Comparison of ENCODE assay signal across 14 cellular contexts in the genomic region with DNA sequence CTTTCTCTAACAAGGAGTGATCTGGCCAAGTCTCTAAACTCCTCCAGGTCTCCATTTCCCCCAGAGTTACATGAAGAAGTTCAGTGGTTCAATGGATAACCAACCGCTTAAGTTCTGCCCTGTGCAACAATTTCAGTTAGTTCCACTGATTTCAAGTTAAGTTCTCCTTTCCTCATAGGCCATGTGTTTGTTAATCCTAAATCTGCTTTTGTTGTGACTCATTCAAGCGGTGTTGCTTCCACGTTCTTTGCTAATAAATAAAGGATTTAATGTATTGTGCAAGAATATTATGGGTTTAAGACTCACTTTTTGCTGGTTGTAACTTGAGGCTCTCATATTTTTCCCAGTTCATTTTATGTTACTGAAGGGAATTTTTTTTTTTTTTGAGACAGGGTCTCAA. TPM values are rescaled to one million over a fixed set of nuclear protein-coding genes. Genes with fewer than 3 reads are reported as not detected.
DNase-seq lines count a peak whose midpoint lies in the region; ATAC-seq, FAIRE-seq and TF ChIP-seq lines count a peak whose summit lies in the region.
"Had no signal": no experiment of that assay in that cellular context is flagged by ENCODE, and none has a peak within 500 bp of the region (broad histone marks: within the 10 kb centered on the region; RNA-seq: fewer than 3 reads in every experiment).

No MANE protein-coding gene starts in this region.

- H3F3A ChIP-seq in SU-DHL-6 (ENCODE audit: insufficient read depth), result peaks cover 94% of the 10 kb centered on the region

- H4K20me1 ChIP-seq in SU-DHL-6 (ENCODE audit: low read depth, low read length), result no peaks in the 10 kb centered on the region; the same call in 1 of the 2 replicates

- H3K27me3 Mint-ChIP-seq in activated CD4-positive, alpha-beta T cell treated with anti-CD3 and anti-CD28 coated beads, Interleukin-2, amount 10 ng/mL, durations not matched to agents 24 days and 14 days, result no peaks in the 10 kb centered on the region

- no TSS peak for BruUV-seq in A673 (replicated peaks; lab: Mats Ljungman, UMichigan)

- CTCF ChIA-PET in A673 (lab: Charles Lee), result no interaction called here

- H3K79me2 ChIP-seq in SU-DHL-6 (ENCODE audit: insufficient read depth, low read length), result peaks cover 100% of the 10 kb centered on the region

- H3K4me1 ChIP-seq in A673 (ENCODE audit: insufficient read depth, low read length, poor library complexity, severe bottlenecking) (peaks cover 71% of the 10 kb centered on the region), gastroesophageal sphincter (peaks cover 34 to 100% (median 57%) of the 10 kb centered on the region in 3 donors)

- no peak for TF ChIP-seq CTCF in A673 (conservative IDR thresholded peaks at IDR 0.05; ENCODE audit: low read depth, low read length)
- TF ChIP-seq CTCF in SU-DHL-6 (IDR thresholded peaks at IDR 0.05; ENCODE audit: insufficient read depth, low read length, poor library complexity, severe bottlenecking), result no peak
- no peak for TF ChIP-seq CTCF in gastroesophageal sphincter (IDR thresholded peaks at IDR 0.05)

- H3K4me1 Mint-ChIP-seq in activated CD4-positive, alpha-beta T cell treated with anti-CD3 and anti-CD28 coated beads, Interleukin-2, amount 10 ng/mL, durations not matched to agents 24 days and 14 days, result peaks cover 48% of the 10 kb centered on the region

- no peaks in the 10 kb centered on the region for H3K9me2 ChIP-seq in SU-DHL-6 (replicated peaks; ENCODE audit: insufficient read depth, low read length)

- ATAC-seq in gastroesophageal sphincter (peak; percentile 17), GM19467 (IDR thresholded peaks at IDR 0.05; ENCODE audit: unreplicated experiment) (no peak)
- ATAC-seq: activated T-cell treated with anti-CD3 and anti-CD28 coated beads, Interleukin-2, amount 50 U/mL, for 72 hours; CD8-positive, alpha-beta T cell; stimulated activated naive CD8-positive, alpha-beta T cell treated with anti-CD3 and anti-CD28 coated beads, Interleukin-15, Interleukin-2, amounts not matched to agents 100 U/mL and 50 U/mL, for 24 hours had no signal

- H3K36me3 ChIP-seq in A673 (ENCODE audit: insufficient read depth, low read length, poor library complexity, severe bottlenecking), result no peaks in the 10 kb centered on the region
- peaks cover 33% of the 10 kb centered on the region for H3K36me3 ChIP-seq in SU-DHL-6 (ENCODE audit: low read length)
- H3K36me3 ChIP-seq in gastroesophageal sphincter, result no peaks in the 10 kb centered on the region

- TF ChIP-seq EP300 in gastroesophageal sphincter (IDR thresholded peaks at IDR 0.05), result no peak

- no peak overlapping the region for H3K27ac Mint-ChIP-seq in activated CD4-positive, alpha-beta T cell treated with anti-CD3 and anti-CD28 coated beads, Interleukin-2, amount 10 ng/mL, durations not matched to agents 24 days and 14 days
- H3K27ac Mint-ChIP-seq: activated T-cell treated with anti-CD3 and anti-CD28 coated beads, Interleukin-2, amount 50 U/mL, for 72 hours; T-helper 1 cell treated with Interleukin-12 subunit alpha and Interleukin-12 subunit beta and Interleukin-4 antibody, amounts not matched to agents 30 μg/mL and 1 μg/mL, for 36 hours had no signal

- no peak overlapping the region for H3K4me3 ChIP-seq in A673 (ENCODE audit: low read depth, low read length, poor library complexity, severe bottlenecking)
- H3K4me3 ChIP-seq in SU-DHL-6 (ENCODE audit: insufficient read depth, low read length, poor library complexity, severe bottlenecking), result no peak overlapping the region
- no peak overlapping the region for H3K4me3 ChIP-seq in gastroesophageal sphincter

- intact Hi-C loops in A673 (cut with micrococcal nuclease; ENCODE audit: unreplicated experiment), result no loop called here
- intact Hi-C loops in activated CD4-positive, alpha-beta T cell treated with anti-CD3 and anti-CD28 coated beads, Interleukin-2, amount 10 ng/mL, durations not matched to agents 24 days and 14 days (cut with micrococcal nuclease), result loop anchor here (5.0 kb wide), 1 partner anchor 37 kb away; a partner anchor contains a TSS

- peaks cover 41% of the 10 kb centered on the region for H3K36me3 Mint-ChIP-seq in activated CD4-positive, alpha-beta T cell treated with anti-CD3 and anti-CD28 coated beads, Interleukin-2, amount 10 ng/mL, durations not matched to agents 24 days and 14 days (ENCODE audit: low read depth)

- peak overlapping the region; percentile 92 for H3K4me2 ChIP-seq in SU-DHL-6 (ENCODE audit: low read depth, low read length, poor library complexity, severe bottlenecking)

- no peaks in the 10 kb centered on the region for H3K9me3 Mint-ChIP-seq in activated CD4-positive, alpha-beta T cell treated with anti-CD3 and anti-CD28 coated beads, Interleukin-2, amount 10 ng/mL, durations not matched to agents 24 days and 14 days
- H3K9me3 Mint-ChIP-seq: activated T-cell treated with anti-CD3 and anti-CD28 coated beads, Interleukin-2, amount 50 U/mL, for 72 hours; CD8-positive, alpha-beta T cell; T-helper 1 cell treated with Interleukin-12 subunit alpha and Interleukin-12 subunit beta and Interleukin-4 antibody, amounts not matched to agents 30 μg/mL and 1 μg/mL, for 36 hours had no signal

- H3K27me3 ChIP-seq in A673 (replicated peaks; ENCODE audit: insufficient read depth, low read depth, low read length, poor library complexity) (no peaks in the 10 kb centered on the region), SU-DHL-6 (ENCODE audit: low read length) (no peaks in the 10 kb centered on the region), gastroesophageal sphincter (no peaks in the 10 kb centered on the region)

- H2AFZ ChIP-seq in SU-DHL-6 (ENCODE audit: low read depth, low read length, severe bottlenecking), result no peak overlapping the region

- H3K27ac ChIP-seq in A673 (ENCODE audit: low read depth, low read length, poor library complexity, severe bottlenecking), result peak overlapping the region; percentile 81
- H3K27ac ChIP-seq in SU-DHL-6 (ENCODE audit: low read depth, low read length), result peak overlapping the region; percentile 92
- H3K27ac ChIP-seq in gastroesophageal sphincter, result peak overlapping the region in 2 of 4 donors; percentile 35 to 36

- peak; percentile 36 for FAIRE-seq in H54 (lab: Jason Lieb, UNC)

- H3K9me3 ChIP-seq in A673 (ENCODE audit: low read depth, low read length, poor library complexity, severe bottlenecking) (no peaks in the 10 kb centered on the region), SU-DHL-6 (ENCODE audit: insufficient read depth, low read length) (no peaks in the 10 kb centered on the region), gastroesophageal sphincter (no peaks in the 10 kb centered on the region)

- peak overlapping the region; percentile 61; the same call in 1 of the 2 replicates for H3K9ac ChIP-seq in SU-DHL-6 (ENCODE audit: low read length)

- POLR2A ChIA-PET in A673 (lab: Charles Lee; ENCODE audit: low non-redundant PET), result no interaction called here

- WGBS in gastroesophageal sphincter (ENCODE audit: low coverage in 1 of 2), 2 donors, result 75 to 80% methylated on average over 3 of the region's 3 CpGs

- TF ChIP-seq POLR2A in H54 (IDR thresholded peaks at IDR 0.05; ENCODE audit: low read depth, low read length), result no peak
- TF ChIP-seq POLR2A in gastroesophageal sphincter (IDR thresholded peaks at IDR 0.05), result no peak

- H3K4me3 Mint-ChIP-seq in activated CD4-positive, alpha-beta T cell treated with anti-CD3 and anti-CD28 coated beads, Interleukin-2, amount 10 ng/mL, durations not matched to agents 24 days and 14 days, result no peak overlapping the region
- H3K4me3 Mint-ChIP-seq: activated T-cell treated with anti-CD3 and anti-CD28 coated beads, Interleukin-2, amount 50 U/mL, for 72 hours; CD8-positive, alpha-beta T cell; T-helper 1 cell treated with Interleukin-12 subunit alpha and Interleukin-12 subunit beta and Interleukin-4 antibody, amounts not matched to agents 30 μg/mL and 1 μg/mL, for 36 hours had no signal

- DNase-seq in A673 (ENCODE audit: low spot score), result peak; percentile 81
- DNase-seq in H54 (ENCODE audit: insufficient read length, low spot score), result no peak
- DNase-seq in NCI-H2107 treated with DMSO at 0.1 percent for 48 hours (lab: John Stamatoyannopoulos, UW; ENCODE audit: unreplicated experiment), result no peak
- no peak for DNase-seq in activated CD4-positive, alpha-beta T cell treated with anti-CD3 and anti-CD28 coated beads, Interleukin-2, amount 10 ng/mL, durations not matched to agents 24 days and 14 days
- no peak for DNase-seq in NCI-H446 treated with DMSO at 0.1 percent for 48 hours (lab: John Stamatoyannopoulos, UW)
- DNase-seq: activated T-cell treated with anti-CD3 and anti-CD28 coated beads, Interleukin-2, amount 50 U/mL, for 72 hours; CD8-positive, alpha-beta T cell; NCI-H2081 treated with DMSO at 0.1 percent for 48 hours; stimulated activated CD4-positive, alpha-beta T cell treated with anti-CD3 and anti-CD28 coated beads, Interleukin-12 subunit alpha, Interleukin-12 subunit beta, amount 100 ng/mL, for 4 hours; stimulated activated naive CD8-positive, alpha-beta T cell treated with anti-CD3 and anti-CD28 coated beads, Interleukin-15, Interleukin-2, amounts not matched to agents 100 U/mL and 50 U/mL, for 24 hours had no signal

RNA-seq across cellular contexts. Expression of a gene that starts 36.3 kb away (rescaled TPM):
- total RNA-seq in A673 (2021), result 39.2 and 41.2 TPM in 2 replicates
- 100 to 1,000 TPM in 1 of 4 donors, 10 to 100 TPM in 3; 60.5 to 103 (median 92.5) TPM for total RNA-seq in gastroesophageal sphincter
- 51.1 and 52.3 TPM in 2 replicates for total RNA-seq in activated CD4-positive, alpha-beta T cell treated with anti-CD3 and anti-CD28 coated beads, Interleukin-2, amount 10 ng/mL, durations not matched to agents 24 days and 14 days
